ENCODE assay signal across 8 cellular contexts in the genomic region with DNA sequence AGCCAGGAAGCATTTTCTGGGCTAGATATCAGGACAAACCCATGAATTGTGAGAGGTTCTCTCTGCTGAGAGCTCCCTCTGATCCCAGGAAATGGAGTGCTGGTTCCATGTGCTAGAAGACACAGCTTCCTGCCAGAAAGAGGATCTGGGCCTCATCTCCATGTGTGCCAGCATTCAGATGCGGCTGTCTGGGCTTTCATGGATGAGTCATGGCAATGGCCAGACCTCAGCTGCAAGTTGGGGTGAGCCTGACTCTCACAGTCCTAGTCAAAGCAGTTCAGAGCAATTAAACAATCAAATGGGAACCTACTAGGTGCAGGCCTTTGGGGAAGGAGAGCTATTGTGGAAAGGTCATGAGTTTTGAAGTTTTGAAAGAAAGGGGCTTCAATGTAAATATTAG.
A peak's percentile ranks its signal among the peaks of the same experiment; 100 is the strongest.
DNase-seq lines count a peak whose midpoint lies in the region; ATAC-seq, FAIRE-seq and TF ChIP-seq lines count a peak whose summit lies in the region.
"Had no signal": no experiment of that assay in that cellular context is flagged by ENCODE, and none has a peak within 500 bp of the region (broad histone marks: within the 10 kb centered on the region; RNA-seq: fewer than 3 reads in every experiment).

No MANE protein-coding gene starts in this region.

- TF ChIP-seq RAD21 in K562 (CRISPR knock-in tag; conservative IDR thresholded peaks at IDR 0.05 in 1 of 2, IDR thresholded peaks at IDR 0.05 in 1 of 2) = no peak
- TF ChIP-seq RAD21 in HepG2 (CRISPR knock-in tag; IDR thresholded peaks at IDR 0.05) = no peak

- DNase-seq in M059J (ENCODE audit: low read depth) (peak; percentile 93), K562 (ENCODE audit: extremely low read depth in 1 of 4, low spot score in 3 of 4) (peak in 3 of 4 experiments; percentile 41 to 67 (median 50)), HepG2 (ENCODE audit: low spot score) (no peak), upper lobe of left lung (peak in 1 of 2 donors; percentile 78), COLO668 (lab: John Stamatoyannopoulos, UW; ENCODE audit: unreplicated experiment) (no peak)
- no peak for DNase-seq in activated naive CD8-positive, alpha-beta T cell treated with anti-CD3 and anti-CD28 coated beads for 36 hours

- H2AFZ ChIP-seq in K562 (ENCODE audit: low read depth, low read length) (peak overlapping the region; percentile 94), HepG2 (ENCODE audit: low read length) (no peak overlapping the region)

- no peaks in the 10 kb centered on the region; the same call in 2 of the 3 replicates for H3K36me3 ChIP-seq in K562 (ENCODE audit: control insufficient read depth, insufficient read depth, low read length)
- no peaks in the 10 kb centered on the region for H3K36me3 ChIP-seq in HepG2 (replicated peaks in 1 of 2; ENCODE audit: control insufficient read depth in 1 of 2, insufficient read depth in 2 of 2, low read length in 2 of 2)
- H3K36me3 ChIP-seq in upper lobe of left lung = no peaks in the 10 kb centered on the region

- H3K9me3 ChIP-seq in K562 (replicated peaks; ENCODE audit: control insufficient read depth, insufficient read depth, low read depth, low read length) = no peaks in the 10 kb centered on the region
- no peaks in the 10 kb centered on the region for H3K9me3 ChIP-seq in HepG2 (ENCODE audit: low read length)
- no peaks in the 10 kb centered on the region for H3K9me3 ChIP-seq in upper lobe of left lung

- in situ Hi-C loops in K562 (cut with MboI) = no loop called here
- in situ Hi-C loops in HepG2 (cut with HindIII; ENCODE audit: extremely low pct_ligation_motif_present, low pct_unique_long_range_greater_than_20kb) = no loop called here

- H3K27ac ChIP-seq in K562 (ENCODE audit: extremely low read depth, low read depth, low read length) (peak overlapping the region; percentile 80), HepG2 (ENCODE audit: extremely low read length, insufficient read depth, low read length) (no peak overlapping the region), upper lobe of left lung (peak overlapping the region; percentile 20 to 61 (median 38))

- no peaks in the 10 kb centered on the region for H3K9me1 ChIP-seq in K562 (ENCODE audit: control insufficient read depth, insufficient read depth, low read length)

- no peak for TF ChIP-seq EP300 in K562 (IDR thresholded peaks at IDR 0.05; ENCODE audit: low read length)
- TF ChIP-seq EP300 in HepG2 (IDR thresholded peaks at IDR 0.05; ENCODE audit: low read depth in 2 of 2, low read length in 2 of 2) = no peak
- no peak for TF ChIP-seq EP300 in HepG2 (CRISPR knock-in tag; IDR thresholded peaks at IDR 0.05; ENCODE audit: borderline replicate concordance)
- no peak for TF ChIP-seq EP300 in upper lobe of left lung (IDR thresholded peaks at IDR 0.05)

- H3K4me1 Mint-ChIP-seq in activated naive CD8-positive, alpha-beta T cell treated with anti-CD3 and anti-CD28 coated beads for 36 hours = no peaks in the 10 kb centered on the region

- no peak overlapping the region for H3K4me3 Mint-ChIP-seq in activated naive CD8-positive, alpha-beta T cell treated with anti-CD3 and anti-CD28 coated beads for 36 hours
- H3K4me3 Mint-ChIP-seq: stimulated activated naive CD8-positive, alpha-beta T cell treated with anti-CD3 and anti-CD28 coated beads, Interleukin-15, Interleukin-2, amounts not matched to agents 100 ng/mL and 50 ng/mL, for 24 hours had no signal

- BruUV-seq in K562 (replicated peaks; lab: Mats Ljungman, UMichigan) (no TSS peak), HepG2 (replicated peaks; lab: Mats Ljungman, UMichigan) (no TSS peak)

- no peak overlapping the region for H3K4me3 ChIP-seq in K562
- H3K4me3 ChIP-seq in HepG2 (replicated peaks in 1 of 3; ENCODE audit: insufficient read depth in 1 of 3, low read depth in 2 of 3, low read length in 3 of 3) = no peak overlapping the region
- H3K4me3 ChIP-seq in upper lobe of left lung = no peak overlapping the region

- H3K27me3 ChIP-seq in K562 (ENCODE audit: control insufficient read depth in 2 of 2, insufficient read depth in 2 of 2, low read length in 2 of 2) = no peaks in the 10 kb centered on the region
- H3K27me3 ChIP-seq in HepG2 (ENCODE audit: control insufficient read depth in 1 of 2, insufficient read depth in 2 of 2, low read length in 2 of 2) = no peaks in the 10 kb centered on the region
- H3K27me3 ChIP-seq in upper lobe of left lung = no peaks in the 10 kb centered on the region

- peak overlapping the region; percentile 51 to 56; a peak in 3 of 4 replicates for H3K9ac ChIP-seq in K562 (ENCODE audit: insufficient read depth in 1 of 2, low read depth in 2 of 2, low read length in 2 of 2)
- H3K9ac ChIP-seq in HepG2 (ENCODE audit: insufficient read depth, low read depth, low read length) = no peak overlapping the region

- H3K4me2 ChIP-seq in K562 (ENCODE audit: insufficient read depth, low read length) (peak overlapping the region; percentile 44), HepG2 (ENCODE audit: low read depth, low read length) (no peak overlapping the region)

- CTCF ChIA-PET in K562 (lab: Yijun Ruan, JAX; ENCODE audit: low intra/inter-chr PET ratio) (no interaction called here), HepG2 (lab: Yijun Ruan, JAX; ENCODE audit: low intra/inter-chr PET ratio, low total read pairs) (no interaction called here)

- H3K9me3 Mint-ChIP-seq in activated naive CD8-positive, alpha-beta T cell treated with anti-CD3 and anti-CD28 coated beads for 36 hours = peaks cover 3% of the 10 kb centered on the region
- H3K9me3 Mint-ChIP-seq: stimulated activated naive CD8-positive, alpha-beta T cell treated with anti-CD3 and anti-CD28 coated beads, Interleukin-15, Interleukin-2, amounts not matched to agents 100 ng/mL and 50 ng/mL, for 24 hours had no signal

- ATAC-seq in K562 (peak; percentile 33), HepG2 (peak; percentile 47; the same call in 2 of the 3 replicates), upper lobe of left lung (ENCODE audit: low FRiP score in 2 of 2) (peak; percentile 75 to 91), HG02870 (IDR thresholded peaks at IDR 0.05; ENCODE audit: unreplicated experiment) (no peak)

- no peaks in the 10 kb centered on the region for H3K27me3 Mint-ChIP-seq in activated naive CD8-positive, alpha-beta T cell treated with anti-CD3 and anti-CD28 coated beads for 36 hours
- H3K27me3 Mint-ChIP-seq: stimulated activated naive CD8-positive, alpha-beta T cell treated with anti-CD3 and anti-CD28 coated beads, Interleukin-15, Interleukin-2, amounts not matched to agents 100 ng/mL and 50 ng/mL, for 24 hours had no signal

- FAIRE-seq in K562 (lab: Jason Lieb, UNC) (peak; percentile 11), HepG2 (lab: Jason Lieb, UNC) (no peak)

- no peak for TF ChIP-seq POLR2A in K562 (conservative IDR thresholded peaks at IDR 0.05)
- no peak for TF ChIP-seq POLR2A in HepG2 (IDR thresholded peaks at IDR 0.05; ENCODE audit: insufficient read depth in 1 of 2, low read depth in 2 of 2, low read length in 2 of 2)
- TF ChIP-seq POLR2A in upper lobe of left lung (IDR thresholded peaks at IDR 0.05) = no peak

- intact Hi-C loops in K562 (cut with micrococcal nuclease) = no loop called here
- intact Hi-C loops in HepG2 (cut with micrococcal nuclease; ENCODE audit: unreplicated experiment) = no loop called here

- POLR2A ChIA-PET in K562 (lab: Yijun Ruan, JAX) (interaction anchor here (0.5 to 3.4 kb wide), 10 partner anchors 8 to 148 kb away, joined by 3 to 18 read pairs (median 4); a partner anchor contains a TSS), HepG2 (lab: Yijun Ruan, JAX) (no interaction called here)

- H3K4me1 ChIP-seq in K562 (replicated peaks in 1 of 2; ENCODE audit: control insufficient read depth in 2 of 2, insufficient read depth in 2 of 2, low read length in 2 of 2) (peaks cover 32 to 78% of the 10 kb centered on the region in 2 experiments), HepG2 (ENCODE audit: insufficient read depth, low read length) (peaks cover 31% of the 10 kb centered on the region), upper lobe of left lung (peaks cover 9 to 22% (median 13%) of the 10 kb centered on the region in 4 donors)

- no peaks in the 10 kb centered on the region for H3K36me3 Mint-ChIP-seq in activated naive CD8-positive, alpha-beta T cell treated with anti-CD3 and anti-CD28 coated beads for 36 hours

- no peak for TF ChIP-seq CTCF in K562 (IDR thresholded peaks at IDR 0.05 in 2 of 3, conservative IDR thresholded peaks at IDR 0.05 in 1 of 3; ENCODE audit: insufficient read depth in 2 of 3, low read depth in 1 of 3, low read length in 3 of 3)
- TF ChIP-seq CTCF in HepG2 (CRISPR knock-in tag; IDR thresholded peaks at IDR 0.05) = no peak
- TF ChIP-seq CTCF in upper lobe of left lung (IDR thresholded peaks at IDR 0.05) = no peak

- H4K20me1 ChIP-seq in K562 (replicated peaks; ENCODE audit: control insufficient read depth, insufficient read depth, low read length) (no peaks in the 10 kb centered on the region), HepG2 (ENCODE audit: insufficient read depth, low read length) (no peaks in the 10 kb centered on the region)

- H3K79me2 ChIP-seq in K562 (ENCODE audit: control insufficient read depth, insufficient read depth, low read length) = no peaks in the 10 kb centered on the region
- H3K79me2 ChIP-seq in HepG2 (ENCODE audit: insufficient read depth, low read length) = no peaks in the 10 kb centered on the region

- WGBS in K562 (ENCODE audit: insufficient coverage, low coverage, missing lambda C conversion rate) = 15% methylated on average over 1 of the region's 1 CpG
- WGBS in HepG2 (ENCODE audit: low lambda C conversion rate) = 17% methylated on average over 1 of the region's 1 CpG
- WGBS in upper lobe of left lung, 2 donors = 42 to 44% methylated on average over 1 of the region's 1 CpG

- no peak overlapping the region for H3K27ac Mint-ChIP-seq in activated naive CD8-positive, alpha-beta T cell treated with anti-CD3 and anti-CD28 coated beads for 36 hours
- H3K27ac Mint-ChIP-seq: stimulated activated naive CD8-positive, alpha-beta T cell treated with anti-CD3 and anti-CD28 coated beads, Interleukin-15, Interleukin-2, amounts not matched to agents 100 ng/mL and 50 ng/mL, for 24 hours had no signal

TF ChIP-seq in K562, 482 proteins besides CTCF, POLR2A, EP300 and RAD21 (continues in another document):
- TF ChIP-seq ZEB2 (IDR thresholded peaks at IDR 0.05) = no peak
- peak; percentile 77 for TF ChIP-seq FOSL1 (tag; conservative IDR thresholded peaks at IDR 0.05)
- TF ChIP-seq NFRKB (IDR thresholded peaks at IDR 0.05; ENCODE audit: low read depth) = peak; percentile 56; the same call in 1 of the 2 replicates
- no peak for TF ChIP-seq DACH1 (IDR thresholded peaks at IDR 0.05; ENCODE audit: partially characterized antibody)

TF ChIP-seq in HepG2, 621 proteins besides CTCF, POLR2A, EP300 and RAD21 (continues in another document):
- TF ChIP-seq, protein P1, sequence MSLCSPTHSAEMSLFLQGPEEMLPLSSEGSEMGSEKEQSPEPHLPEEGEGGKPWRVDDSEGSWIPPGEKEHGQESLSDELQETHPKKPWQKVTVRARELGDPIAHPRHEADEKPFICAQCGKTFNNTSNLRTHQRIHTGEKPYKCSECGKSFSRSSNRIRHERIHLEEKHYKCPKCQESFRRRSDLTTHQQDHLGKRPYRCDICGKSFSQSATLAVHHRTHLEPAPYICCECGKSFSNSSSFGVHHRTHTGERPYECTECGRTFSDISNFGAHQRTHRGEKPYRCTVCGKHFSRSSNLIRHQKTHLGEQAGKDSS (CRISPR knock-in tag; IDR thresholded peaks at IDR 0.05; ENCODE audit: borderline replicate concordance, low read depth) = no peak
- TF ChIP-seq REPIN1 (CRISPR knock-in tag; IDR thresholded peaks at IDR 0.05; ENCODE audit: borderline replicate concordance, low read depth) = no peak
- TF ChIP-seq FOSL2 (CRISPR knock-in tag; IDR thresholded peaks at IDR 0.05) = peak; percentile 65

Comparison
In these comparisons a context has a peak if more than half of its experiments do, and no peak if none do; other contexts are left out.
1. DNase-seq: peak in M059J (single experiment) and K562 (3 of 4); none in HepG2 (single experiment), COLO668 (single experiment) and activated naive CD8-positive, alpha-beta T cell treated with anti-CD3 and anti-CD28 coated beads for 36 hours (single experiment).